Comparison of ENCODE assay signal across 10 cellular contexts in genomic region chr5:33675958-33676464, GRCh38.
DNase-seq lines count a peak whose midpoint lies in the region; ATAC-seq lines count a peak whose summit lies in the region.
"Had no signal": no experiment of that assay in that cellular context is flagged by ENCODE, and none has a peak within 500 bp of the region (broad histone marks: within the 10 kb centered on the region; RNA-seq: fewer than 3 reads in every experiment).

No MANE protein-coding gene starts in this region.

- H3K27me3 ChIP-seq in GM23248 (replicated peaks; ENCODE audit: insufficient read depth) = no peaks in the 10 kb centered on the region
- H3K27me3 ChIP-seq: vagina had no signal

- no peak overlapping the region for H3K27ac ChIP-seq in GM23248
- H3K27ac ChIP-seq: vagina had no signal

- no peaks in the 10 kb centered on the region for H3K9me3 ChIP-seq in GM23248 (ENCODE audit: low read depth)
- H3K9me3 ChIP-seq: vagina had no signal

- no peaks in the 10 kb centered on the region for H4K20me1 ChIP-seq in GM23248 (ENCODE audit: insufficient read depth)

- H3K4me2 ChIP-seq in GM23248 (ENCODE audit: unreplicated experiment) = no peak overlapping the region

- no peaks in the 10 kb centered on the region for H3K9me2 ChIP-seq in GM23248 (ENCODE audit: insufficient read depth)

- no peak overlapping the region for H2AFZ ChIP-seq in GM23248

- ATAC-seq in GM19328 (IDR thresholded peaks at IDR 0.05; ENCODE audit: unreplicated experiment) (peak; percentile 50), HG02885 (IDR thresholded peaks at IDR 0.05; ENCODE audit: poor library complexity, unreplicated experiment) (peak; percentile 82)
- ATAC-seq: naive thymus-derived CD8-positive, alpha-beta T cell had no signal

- H3K4me3 ChIP-seq in GM23248 = no peak overlapping the region
- H3K4me3 ChIP-seq: vagina had no signal

- no peaks in the 10 kb centered on the region for H3K36me3 ChIP-seq in GM23248 (ENCODE audit: low read depth)
- H3K36me3 ChIP-seq: vagina had no signal

- H3K4me1 ChIP-seq in GM23248 (ENCODE audit: insufficient read depth) = peaks cover 14% of the 10 kb centered on the region; the same call in 1 of the 2 replicates
- H3K4me1 ChIP-seq: vagina had no signal

- in situ Hi-C loops in GM23248 (cut with MboI) = no loop called here

- no peak overlapping the region for H3K9ac ChIP-seq in GM23248

- H3F3A ChIP-seq in GM23248 (ENCODE audit: insufficient read depth) = peaks cover 11% of the 10 kb centered on the region

- WGBS in GM23248 (ENCODE audit: low coverage in 1 of 2, low lambda C conversion rate in 2 of 2, missing lambda C conversion rate in 2 of 2), 2 experiments = 79 to 80% methylated on average over 3 of the region's 3 CpGs

- no peaks in the 10 kb centered on the region for H3K79me2 ChIP-seq in GM23248 (ENCODE audit: insufficient read depth)

- DNase-seq in MV-4-11 (lab: John Stamatoyannopoulos, UW) (peak; percentile 96), H4 (ENCODE audit: low spot score) (no peak), SHP77 (lab: John Stamatoyannopoulos, UW) (no peak), NCI-H2227 (lab: John Stamatoyannopoulos, UW; ENCODE audit: unreplicated experiment) (no peak), GM23248 (no peak)
- DNase-seq: naive thymus-derived CD8-positive, alpha-beta T cell; stimulated activated CD4-positive, alpha-beta T cell treated with anti-CD3 and anti-CD28 coated beads, Interleukin-2, amount 100 ng/mL, for 24 hours had no signal
